13 cellular contexts compared by ENCODE assay signal in genomic region chr10:124998624-124999291, GRCh38. TPM values are rescaled to one million over a fixed set of nuclear protein-coding genes. Genes with fewer than 3 reads are reported as not detected.
DNase-seq lines count a peak whose midpoint lies in the region; ATAC-seq and TF ChIP-seq lines count a peak whose summit lies in the region.
"Had no signal": no experiment of that assay in that cellular context is flagged by ENCODE, and none has a peak within 500 bp of the region (broad histone marks: within the 10 kb centered on the region; RNA-seq: fewer than 3 reads in every experiment).

No MANE protein-coding gene starts in this region.

- intact Hi-C loops in upper lobe of right lung (cut with DNase I) = loop anchor here (10.0 kb wide), 1 partner anchor 46 kb away; no protein-coding TSS in a partner anchor
- intact Hi-C loops in CD4-positive, alpha-beta memory T cell (cut with micrococcal nuclease) = no loop called here

- H3K4me1 Mint-ChIP-seq in CD4-positive, alpha-beta memory T cell = peaks cover 0 to 2% (median 0%) of the 10 kb centered on the region in 4 donors

- no peaks in the 10 kb centered on the region for H3K27me3 Mint-ChIP-seq in CD4-positive, alpha-beta memory T cell

- CTCF ChIA-PET in CD4-positive, alpha-beta memory T cell (lab: Charles Lee; ENCODE audit: partially characterized antibody) = interaction anchor here (1.5 kb wide), 1 partner anchor 9 kb away, joined by 5 read pairs; no protein-coding TSS in a partner anchor

- H3K4me1 ChIP-seq in osteoblast (ENCODE audit: insufficient read depth, low read length) = peaks cover 22% of the 10 kb centered on the region
- H3K4me1 ChIP-seq in upper lobe of right lung = peaks cover 24% of the 10 kb centered on the region
- H3K4me1 ChIP-seq in CD4-positive, alpha-beta memory T cell (ENCODE audit: insufficient read depth, low read length) = no peaks in the 10 kb centered on the region

- H3K27ac ChIP-seq in osteoblast (ENCODE audit: low read depth, low read length) = peak overlapping the region; percentile 93
- peak overlapping the region; percentile 60 for H3K27ac ChIP-seq in upper lobe of right lung
- H3K27ac ChIP-seq in CD4-positive, alpha-beta memory T cell (ENCODE audit: low read depth, low read length) = no peak overlapping the region
- H3K27ac ChIP-seq: cardiac muscle cell had no signal

- no peak for TF ChIP-seq CTCF in osteoblast (IDR thresholded peaks at IDR 0.05; ENCODE audit: extremely low read depth, low read depth, low read length)
- no peak for TF ChIP-seq CTCF in upper lobe of right lung (IDR thresholded peaks at IDR 0.05)

- peaks cover 32% of the 10 kb centered on the region for H3K79me2 ChIP-seq in osteoblast (ENCODE audit: insufficient read depth, low read length)

- H3K27ac Mint-ChIP-seq in CD4-positive, alpha-beta memory T cell = no peak overlapping the region
- H3K27ac Mint-ChIP-seq: activated T-helper 2 cell treated with anti-CD3 and anti-CD28 coated beads, Interferon-gamma antibody, Interleukin-2, Interleukin-4, amounts not matched to agents 10 μg/mL and 5 μg/mL and 100 μg/mL, durations not matched to agents 14 hours and 24 hours and 36 hours had no signal

- no peaks in the 10 kb centered on the region for H3K9me3 ChIP-seq in osteoblast (ENCODE audit: low read depth, low read length)
- H3K9me3 ChIP-seq in upper lobe of right lung = no peaks in the 10 kb centered on the region
- no peaks in the 10 kb centered on the region for H3K9me3 ChIP-seq in CD4-positive, alpha-beta memory T cell (ENCODE audit: control insufficient read depth in 1 of 2, low read length in 2 of 2)

- H3K9me3 Mint-ChIP-seq in CD4-positive, alpha-beta memory T cell = no peaks in the 10 kb centered on the region
- H3K9me3 Mint-ChIP-seq: activated T-helper 2 cell treated with anti-CD3 and anti-CD28 coated beads, Interferon-gamma antibody, Interleukin-2, Interleukin-4, amounts not matched to agents 10 μg/mL and 5 μg/mL and 100 μg/mL, durations not matched to agents 14 hours and 24 hours and 36 hours had no signal

- H3K36me3 ChIP-seq in osteoblast (ENCODE audit: insufficient read depth, low read length) (peaks cover 59% of the 10 kb centered on the region), upper lobe of right lung (peaks cover 58% of the 10 kb centered on the region)
- no peaks in the 10 kb centered on the region for H3K36me3 ChIP-seq in CD4-positive, alpha-beta memory T cell (ENCODE audit: insufficient read depth, low read length)

- DNase-seq in activated effector memory CD4-positive, alpha-beta T cell treated with anti-CD3 and anti-CD28 coated beads, Interleukin-2, amount 50 U/mL, for 16 hours = peak; percentile 49
- DNase-seq in activated effector memory CD4-positive, alpha-beta T cell treated with Interleukin-2 at 50 U/mL for 16 hours = no peak
- DNase-seq in ecto neural progenitor cell (ENCODE audit: low spot score) = peak; percentile 34
- peak; percentile 77 for DNase-seq in osteoblast (ENCODE audit: insufficient read length, low spot score, missing footprints)
- peak; percentile 53 for DNase-seq in upper lobe of right lung
- DNase-seq in CD4-positive, alpha-beta memory T cell = no peak
- no peak for DNase-seq in KBM-7
- DNase-seq: DMS 273 treated with DMSO at 0.1 percent for 48 hours; NK-92 treated with Interleukin-12 subunit alpha and Interleukin-12 subunit beta, amount 100 ng/mL, for 24 hours; retina had no signal

- H2AFZ ChIP-seq in osteoblast (ENCODE audit: low read length) = no peak overlapping the region

- POLR2A ChIA-PET in CD4-positive, alpha-beta memory T cell (lab: Charles Lee; ENCODE audit: partially characterized antibody) = no interaction called here

- in situ Hi-C loops in KBM-7 (cut with MboI; ENCODE audit: low pct_unique_long_range_greater_than_20kb, low sequenced_read_pairs) = no loop called here

- H3K4me3 Mint-ChIP-seq in CD4-positive, alpha-beta memory T cell = no peak overlapping the region

- no peaks in the 10 kb centered on the region for H3K36me3 Mint-ChIP-seq in CD4-positive, alpha-beta memory T cell

- no peak overlapping the region for H3K4me2 ChIP-seq in osteoblast (ENCODE audit: insufficient read depth, low read length)

- no peak overlapping the region for H3K4me3 ChIP-seq in osteoblast (ENCODE audit: insufficient read depth, low read length)
- no peak overlapping the region for H3K4me3 ChIP-seq in upper lobe of right lung
- H3K4me3 ChIP-seq in CD4-positive, alpha-beta memory T cell (ENCODE audit: low read length in 2 of 2) = no peak overlapping the region
- H3K4me3 ChIP-seq: cardiac muscle cell had no signal

- H3K27me3 ChIP-seq in osteoblast (ENCODE audit: insufficient read depth, low read length) (no peaks in the 10 kb centered on the region), upper lobe of right lung (no peaks in the 10 kb centered on the region)
- no peaks in the 10 kb centered on the region for H3K27me3 ChIP-seq in CD4-positive, alpha-beta memory T cell (ENCODE audit: insufficient read depth, low read length)
- H3K27me3 ChIP-seq: cardiac muscle cell had no signal

- no peak for ATAC-seq in upper lobe of right lung
- no peak for ATAC-seq in HG03571 (IDR thresholded peaks at IDR 0.05; ENCODE audit: unreplicated experiment)

- peaks cover 28% of the 10 kb centered on the region for H4K20me1 ChIP-seq in osteoblast (ENCODE audit: insufficient read depth, low read length)

RNA-seq across cellular contexts. Expression of gene ZRANB1, which starts 56.8 kb away (rescaled TPM):
- 34.7 and 35.9 TPM in 2 replicates for total RNA-seq in osteoblast
- total RNA-seq in upper lobe of right lung = 20.5 TPM
- 10 to 100 TPM; 23.6 to 23.8 TPM for total RNA-seq in CD4-positive, alpha-beta memory T cell
- polyA plus RNA-seq in CD4-positive, alpha-beta memory T cell = 1 to 10 TPM; 6.2 to 9.2 TPM

Comparison
In these comparisons a context has a peak if more than half of its experiments do, and no peak if none do; other contexts are left out.
1. DNase-seq: peak in activated effector memory CD4-positive, alpha-beta T cell treated with anti-CD3 and anti-CD28 coated beads, Interleukin-2, amount 50 U/mL, for 16 hours (single experiment), ecto neural progenitor cell (single experiment), osteoblast (single experiment) and upper lobe of right lung (single experiment); none in activated effector memory CD4-positive, alpha-beta T cell treated with Interleukin-2 at 50 U/mL for 16 hours (single experiment), CD4-positive, alpha-beta memory T cell (0 of 5) and KBM-7 (single experiment).